Comparison of ENCODE assay signal across 1 cellular context in genomic region chr15:41241251-41241964, GRCh38.
TF ChIP-seq lines count a peak whose summit lies in the region.

No MANE protein-coding gene starts in this region.

TF ChIP-seq in HEK293, 187 proteins besides CTCF, POLR2A, EP300 and RAD21 (continued from another document):
- TF ChIP-seq PRDM6 (tag by site-specific recombination; IDR thresholded peaks at IDR 0.05) (peak; percentile 58), RBAK (tag by site-specific recombination; IDR thresholded peaks at IDR 0.05) (no peak), SP3 (tag by site-specific recombination; IDR thresholded peaks at IDR 0.05) (no peak), ZNF37A (tag by site-specific recombination; IDR thresholded peaks at IDR 0.05) (0 out of 2 replicates have a peak, but pooled peaks have one; percentile 34), ZNF433 (tag by site-specific recombination; IDR thresholded peaks at IDR 0.05; ENCODE audit: low read depth) (no peak), ZNF112 (tag by site-specific recombination; IDR thresholded peaks at IDR 0.05) (no peak), ZNF10 (tag by site-specific recombination; IDR thresholded peaks at IDR 0.05) (0 out of 2 replicates have a peak, but pooled peaks have one; percentile 13), ZNF596 (tag by site-specific recombination; IDR thresholded peaks at IDR 0.05) (0 out of 2 replicates have a peak, but pooled peaks have one; percentile 21), KLF10 (tag by site-specific recombination; IDR thresholded peaks at IDR 0.05) (peak; percentile 65), ZNF621 (tag by site-specific recombination; IDR thresholded peaks at IDR 0.05) (no peak), ZBTB17 (tag by site-specific recombination; IDR thresholded peaks at IDR 0.05) (peak; percentile 90), ZNF549 (tag by site-specific recombination; IDR thresholded peaks at IDR 0.05) (0 out of 2 replicates have a peak, but pooled peaks have one; percentile 44), BCL11B (tag by site-specific recombination; IDR thresholded peaks at IDR 0.05; ENCODE audit: low read depth) (no peak), ZNF544 (tag by site-specific recombination; IDR thresholded peaks at IDR 0.05) (peak; percentile 77; the same call in 1 of the 2 replicates), ZNF394 (tag by site-specific recombination; IDR thresholded peaks at IDR 0.05; ENCODE audit: borderline replicate concordance) (no peak), HOXD13 (CRISPR knock-in tag; IDR thresholded peaks at IDR 0.05; ENCODE audit: borderline replicate concordance) (no peak), ZNF571 (tag by site-specific recombination; IDR thresholded peaks at IDR 0.05) (0 out of 2 replicates have a peak, but pooled peaks have one; percentile 50), ZNF776 (tag by site-specific recombination; IDR thresholded peaks at IDR 0.05; ENCODE audit: borderline replicate concordance) (0 out of 2 replicates have a peak, but pooled peaks have one; percentile 61), ZNF670 (tag by site-specific recombination; IDR thresholded peaks at IDR 0.05; ENCODE audit: low read depth) (no peak), REPIN1 (tag by site-specific recombination; IDR thresholded peaks at IDR 0.05; ENCODE audit: low read depth) (no peak), ZNF121 (tag by site-specific recombination; IDR thresholded peaks at IDR 0.05) (no peak), PRDM10 (tag by site-specific recombination; IDR thresholded peaks at IDR 0.05) (peak; percentile 83), PRDM1 (tag by site-specific recombination; IDR thresholded peaks at IDR 0.05) (peak; percentile 68), TRIM28 (IDR thresholded peaks at IDR 0.05; ENCODE audit: borderline replicate concordance, low read length) (no peak), MYNN (tag by site-specific recombination; IDR thresholded peaks at IDR 0.05; ENCODE audit: borderline replicate concordance) (no peak), OSR2 (tag by site-specific recombination; IDR thresholded peaks at IDR 0.05) (0 out of 2 replicates have a peak, but pooled peaks have one; percentile 22), ZEB2 (tag by site-specific recombination; IDR thresholded peaks at IDR 0.05) (peak; percentile 31; the same call in 1 of the 2 replicates), ZSCAN23 (tag by site-specific recombination; IDR thresholded peaks at IDR 0.05) (no peak), ZNF626 (tag by site-specific recombination; IDR thresholded peaks at IDR 0.05) (peak; percentile 39; the same call in 1 of the 2 replicates), SP7 (tag by site-specific recombination; IDR thresholded peaks at IDR 0.05) (no peak), HOXC10 (CRISPR knock-in tag; IDR thresholded peaks at IDR 0.05) (no peak), ZNF513 (tag by site-specific recombination; IDR thresholded peaks at IDR 0.05) (peak; percentile 22; the same call in 1 of the 2 replicates)
- TF ChIP-seq, protein P1, sequence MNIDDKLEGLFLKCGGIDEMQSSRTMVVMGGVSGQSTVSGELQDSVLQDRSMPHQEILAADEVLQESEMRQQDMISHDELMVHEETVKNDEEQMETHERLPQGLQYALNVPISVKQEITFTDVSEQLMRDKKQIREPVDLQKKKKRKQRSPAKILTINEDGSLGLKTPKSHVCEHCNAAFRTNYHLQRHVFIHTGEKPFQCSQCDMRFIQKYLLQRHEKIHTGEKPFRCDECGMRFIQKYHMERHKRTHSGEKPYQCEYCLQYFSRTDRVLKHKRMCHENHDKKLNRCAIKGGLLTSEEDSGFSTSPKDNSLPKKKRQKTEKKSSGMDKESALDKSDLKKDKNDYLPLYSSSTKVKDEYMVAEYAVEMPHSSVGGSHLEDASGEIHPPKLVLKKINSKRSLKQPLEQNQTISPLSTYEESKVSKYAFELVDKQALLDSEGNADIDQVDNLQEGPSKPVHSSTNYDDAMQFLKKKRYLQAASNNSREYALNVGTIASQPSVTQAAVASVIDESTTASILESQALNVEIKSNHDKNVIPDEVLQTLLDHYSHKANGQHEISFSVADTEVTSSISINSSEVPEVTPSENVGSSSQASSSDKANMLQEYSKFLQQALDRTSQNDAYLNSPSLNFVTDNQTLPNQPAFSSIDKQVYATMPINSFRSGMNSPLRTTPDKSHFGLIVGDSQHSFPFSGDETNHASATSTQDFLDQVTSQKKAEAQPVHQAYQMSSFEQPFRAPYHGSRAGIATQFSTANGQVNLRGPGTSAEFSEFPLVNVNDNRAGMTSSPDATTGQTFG (tag by site-specific recombination; IDR thresholded peaks at IDR 0.05; ENCODE audit: borderline replicate concordance) = no peak
TF ChIP-seq in HEK293: peak in this region for 25.
